Comparison of ENCODE assay signal across 22 cellular contexts in genomic region chr22:19798825-19799224, GRCh38. TPM values are rescaled to one million over a fixed set of nuclear protein-coding genes. Genes with fewer than 3 reads are reported as not detected.
A peak's percentile ranks its signal among the peaks of the same experiment; 100 is the strongest.
DNase-seq lines count a peak whose midpoint lies in the region; ATAC-seq, FAIRE-seq and TF ChIP-seq lines count a peak whose summit lies in the region.
"Had no signal": no experiment of that assay in that cellular context is flagged by ENCODE, and none has a peak within 500 bp of the region (broad histone marks: within the 10 kb centered on the region; RNA-seq: fewer than 3 reads in every experiment).

No MANE protein-coding gene starts in this region.

- H3K27ac ChIP-seq in SJSA1 (peak overlapping the region; percentile 28), HepG2 (ENCODE audit: extremely low read length, insufficient read depth, low read length) (no peak overlapping the region), suprapubic skin (peak overlapping the region; percentile 18)
- H3K27ac ChIP-seq: 22Rv1, VCaP had no signal

- H3K79me2 ChIP-seq in HepG2 (ENCODE audit: insufficient read depth, low read length): no peaks in the 10 kb centered on the region

- H4K20me1 ChIP-seq in HepG2 (ENCODE audit: insufficient read depth, low read length): no peaks in the 10 kb centered on the region

- TF ChIP-seq CTCF in HepG2 (CRISPR knock-in tag; IDR thresholded peaks at IDR 0.05): peak; percentile 26; the same call in 1 of the 2 replicates
- no peak for TF ChIP-seq CTCF in suprapubic skin (IDR thresholded peaks at IDR 0.05)

- H3K9ac ChIP-seq in HepG2 (ENCODE audit: insufficient read depth, low read depth, low read length): no peak overlapping the region

- H3K4me1 ChIP-seq in SJSA1 (replicated peaks): peaks cover 26% of the 10 kb centered on the region
- H3K4me1 ChIP-seq in HepG2 (ENCODE audit: insufficient read depth, low read length): no peaks in the 10 kb centered on the region
- H3K4me1 ChIP-seq in suprapubic skin: peaks cover 52% of the 10 kb centered on the region

- BruUV-seq in HepG2 (replicated peaks; lab: Mats Ljungman, UMichigan): no TSS peak

- peaks cover 6% of the 10 kb centered on the region; the same call in 1 of the 2 replicates for H3K36me3 ChIP-seq in SJSA1
- no peaks in the 10 kb centered on the region for H3K36me3 ChIP-seq in HepG2 (replicated peaks in 1 of 2; ENCODE audit: control insufficient read depth in 1 of 2, insufficient read depth in 2 of 2, low read length in 2 of 2)
- H3K36me3 ChIP-seq in suprapubic skin: no peaks in the 10 kb centered on the region

- CTCF ChIA-PET in HepG2 (lab: Yijun Ruan, JAX; ENCODE audit: low intra/inter-chr PET ratio, low total read pairs): no interaction called here

- peak; percentile 49 for ATAC-seq in HepG2

- no peaks in the 10 kb centered on the region for H3K9me3 ChIP-seq in SJSA1 (replicated peaks)
- H3K9me3 ChIP-seq in HepG2 (ENCODE audit: low read length): no peaks in the 10 kb centered on the region
- no peaks in the 10 kb centered on the region for H3K9me3 ChIP-seq in suprapubic skin

- POLR2A ChIA-PET in HepG2 (lab: Yijun Ruan, JAX): no interaction called here

- DNase-seq in DMS 273 (lab: John Stamatoyannopoulos, UW; ENCODE audit: unreplicated experiment): peak; percentile 47
- no peak for DNase-seq in DMS 273 treated with DMSO at 0.1 percent for 48 hours (lab: John Stamatoyannopoulos, UW)
- no peak for DNase-seq in SJSA1 (ENCODE audit: low read depth in 1 of 2, low spot score in 2 of 2)
- DNase-seq in HepG2 (ENCODE audit: low spot score): no peak
- peak in 1 of 2 donors; percentile 64 for DNase-seq in suprapubic skin (ENCODE audit: low spot score in 2 of 2)
- DNase-seq in activated CD4-positive, CD25-positive, alpha-beta regulatory T cell (lab: John Stamatoyannopoulos, UW): no peak
- DNase-seq in mesenteric fat pad (ENCODE audit: low spot score): no peak
- DNase-seq in medulla oblongata (ENCODE audit: extremely low spot score): no peak
- DNase-seq: caudate nucleus; naive B cell; NCI-H1048; NCI-H187; NCI-H526; occipital lobe; stimulated activated CD4-positive, alpha-beta T cell treated with anti-CD3 and anti-CD28 coated beads, Interleukin-12 subunit alpha, Interleukin-12 subunit beta, amount 100 ng/mL, for 4 hours; stimulated activated CD4-positive, alpha-beta T cell treated with anti-CD3 and anti-CD28 coated beads, Interleukin-4, amount 100 ng/mL, for 4 hours; stimulated activated naive CD4-positive, alpha-beta T cell had no signal

- TF ChIP-seq POLR2A in HepG2 (IDR thresholded peaks at IDR 0.05; ENCODE audit: insufficient read depth in 1 of 2, low read depth in 2 of 2, low read length in 2 of 2): no peak
- no peak for TF ChIP-seq POLR2A in suprapubic skin (IDR thresholded peaks at IDR 0.05)

- TF ChIP-seq EP300 in HepG2 (IDR thresholded peaks at IDR 0.05; ENCODE audit: low read depth in 2 of 2, low read length in 2 of 2) (no peak), HepG2 (CRISPR knock-in tag; IDR thresholded peaks at IDR 0.05; ENCODE audit: borderline replicate concordance) (no peak), suprapubic skin (IDR thresholded peaks at IDR 0.05) (no peak)

- in situ Hi-C loops in HepG2 (cut with HindIII; ENCODE audit: extremely low pct_ligation_motif_present, low pct_unique_long_range_greater_than_20kb): no loop called here

- H3K27me3 ChIP-seq in SJSA1 (replicated peaks) (no peaks in the 10 kb centered on the region), HepG2 (ENCODE audit: control insufficient read depth in 1 of 2, insufficient read depth in 2 of 2, low read length in 2 of 2) (no peaks in the 10 kb centered on the region), suprapubic skin (no peaks in the 10 kb centered on the region)

- no peak overlapping the region for H3K4me2 ChIP-seq in HepG2 (ENCODE audit: low read depth, low read length)

- TF ChIP-seq RAD21 in HepG2 (CRISPR knock-in tag; IDR thresholded peaks at IDR 0.05): no peak

- H2AFZ ChIP-seq in HepG2 (ENCODE audit: low read length): no peak overlapping the region

- no peak overlapping the region for H3K4me3 ChIP-seq in SJSA1
- H3K4me3 ChIP-seq in HepG2 (replicated peaks in 1 of 3; ENCODE audit: insufficient read depth in 1 of 3, low read depth in 2 of 3, low read length in 3 of 3): no peak overlapping the region
- no peak overlapping the region for H3K4me3 ChIP-seq in suprapubic skin

- FAIRE-seq in HepG2 (lab: Jason Lieb, UNC): no peak
- FAIRE-seq: endometrium, GM12891, keratinocyte had no signal

- 40% methylated on average over 4 of the region's 8 CpGs for WGBS in HepG2 (ENCODE audit: low lambda C conversion rate)
- WGBS in suprapubic skin: 64% methylated on average over 4 of the region's 8 CpGs

- intact Hi-C loops in HepG2 (cut with micrococcal nuclease; ENCODE audit: unreplicated experiment): no loop called here

RNA-seq across cellular contexts. Expression of gene TBX1, which starts 38.2 kb away (rescaled TPM):
- 0.31 and 0.61 TPM in 2 replicates for total RNA-seq in SJSA1 (2014; rRNA removed; shearing (Covaris generic))
- total RNA-seq in HepG2 (2016; rRNA removed; fragmentation: Illumina TruSeq; extraction: Trizol) (not detected in 2 replicates), suprapubic skin (1 to 10 TPM; 1.6 to 7.0 (median 4.8) TPM), mesenteric fat pad (3.0 TPM)
- total RNA-seq in HepG2 (2016; cell fraction: cytosol; rRNA removed; fragmentation: Illumina TruSeq; extraction: Trizol; ENCODE audit: low read depth): not detected in 2 replicates
- total RNA-seq in HepG2 (2016; cell fraction: insoluble cytoplasmic fraction; rRNA removed; fragmentation: Illumina TruSeq; extraction: Trizol): not detected in 2 replicates
- total RNA-seq in HepG2 (2016; cell fraction: membrane; rRNA removed; fragmentation: Illumina TruSeq; extraction: Trizol): not detected in 2 replicates
- not detected in 2 replicates for total RNA-seq in HepG2 (2016; cell fraction: nucleus; rRNA removed; fragmentation: Illumina TruSeq; extraction: Trizol)
- polyA plus RNA-seq in HepG2 (2011; rRNA removed): not detected in 2 replicates
- 0.03 TPM in 1 of 2 replicates, not detected in the other for polyA plus RNA-seq in HepG2 (2011; cell fraction: cytosol; rRNA removed)
- 0.23 TPM in 1 of 2 replicates, not detected in the other for polyA plus RNA-seq in HepG2 (2011; cell fraction: nucleus; rRNA removed)
- polyA plus RNA-seq in HepG2 (2012): not detected in 2 replicates
- not detected in 2 replicates for polyA plus RNA-seq in HepG2 (2016; cell fraction: cytosol; fragmentation: Illumina TruSeq; extraction: Trizol; ENCODE audit: low read depth)
- not detected in 2 replicates for polyA plus RNA-seq in HepG2 (2016; cell fraction: insoluble cytoplasmic fraction; fragmentation: Illumina TruSeq; extraction: Trizol; ENCODE audit: low read depth)
- 0.08 TPM in 1 of 2 replicates, not detected in the other for polyA plus RNA-seq in HepG2 (2016; cell fraction: membrane; fragmentation: Illumina TruSeq; extraction: Trizol; ENCODE audit: low read depth)
- not detected in 2 replicates for polyA plus RNA-seq in HepG2 (2016; cell fraction: nucleus; fragmentation: Illumina TruSeq; extraction: Trizol; ENCODE audit: insufficient read depth, low read depth)
- polyA minus RNA-seq in HepG2 (2011; rRNA and poly(A)+ RNA removed; ENCODE audit: low replicate concordance): not detected in 2 replicates
- polyA minus RNA-seq in HepG2 (2011; cell fraction: cytosol; rRNA and poly(A)+ RNA removed): not detected in 2 replicates
- not detected in 2 replicates for polyA minus RNA-seq in HepG2 (2011; cell fraction: nucleus; rRNA and poly(A)+ RNA removed)

RNA-seq across cellular contexts. Expression of gene GNB1L, which starts 55.8 kb away (rescaled TPM):
- total RNA-seq in SJSA1 (2014; rRNA removed; shearing (Covaris generic)): 12.2 and 17.7 TPM in 2 replicates
- total RNA-seq in HepG2 (2016; rRNA removed; fragmentation: Illumina TruSeq; extraction: Trizol) (7.4 and 7.7 TPM in 2 replicates), suprapubic skin (10 to 100 TPM in 3 of 4 donors, 1 to 10 TPM in 1; 6.3 to 14.6 (median 10.9) TPM), mesenteric fat pad (4.2 TPM)
- 2.1 and 3.2 TPM in 2 replicates for total RNA-seq in HepG2 (2016; cell fraction: cytosol; rRNA removed; fragmentation: Illumina TruSeq; extraction: Trizol; ENCODE audit: low read depth)
- 7.8 and 8.7 TPM in 2 replicates for total RNA-seq in HepG2 (2016; cell fraction: insoluble cytoplasmic fraction; rRNA removed; fragmentation: Illumina TruSeq; extraction: Trizol)
- total RNA-seq in HepG2 (2016; cell fraction: membrane; rRNA removed; fragmentation: Illumina TruSeq; extraction: Trizol): 4.1 and 4.4 TPM in 2 replicates
- 4.8 and 5.3 TPM in 2 replicates for total RNA-seq in HepG2 (2016; cell fraction: nucleus; rRNA removed; fragmentation: Illumina TruSeq; extraction: Trizol)
- 2.1 and 2.5 TPM in 2 replicates for polyA plus RNA-seq in HepG2 (2011; rRNA removed)
- polyA plus RNA-seq in HepG2 (2011; cell fraction: cytosol; rRNA removed): 1.7 and 3.9 TPM in 2 replicates
- 4.7 and 6.8 TPM in 2 replicates for polyA plus RNA-seq in HepG2 (2011; cell fraction: nucleus; rRNA removed)
- polyA plus RNA-seq in HepG2 (2012): 2.4 and 4.1 TPM in 2 replicates
- polyA plus RNA-seq in HepG2 (2016; cell fraction: cytosol; fragmentation: Illumina TruSeq; extraction: Trizol; ENCODE audit: low read depth): 1.7 and 2.3 TPM in 2 replicates
- 5.9 and 6.5 TPM in 2 replicates for polyA plus RNA-seq in HepG2 (2016; cell fraction: insoluble cytoplasmic fraction; fragmentation: Illumina TruSeq; extraction: Trizol; ENCODE audit: low read depth)
- polyA plus RNA-seq in HepG2 (2016; cell fraction: membrane; fragmentation: Illumina TruSeq; extraction: Trizol; ENCODE audit: low read depth): 2.8 and 3.1 TPM in 2 replicates
- 4.2 and 7.0 TPM in 2 replicates for polyA plus RNA-seq in HepG2 (2016; cell fraction: nucleus; fragmentation: Illumina TruSeq; extraction: Trizol; ENCODE audit: insufficient read depth, low read depth)
- 2.4 and 4.9 TPM in 2 replicates for polyA minus RNA-seq in HepG2 (2011; rRNA and poly(A)+ RNA removed; ENCODE audit: low replicate concordance)
- 1.7 and 2.4 TPM in 2 replicates for polyA minus RNA-seq in HepG2 (2011; cell fraction: cytosol; rRNA and poly(A)+ RNA removed)
- 0.75 and 1.8 TPM in 2 replicates for polyA minus RNA-seq in HepG2 (2011; cell fraction: nucleus; rRNA and poly(A)+ RNA removed)

RNA-seq across cellular contexts. Expression of gene RTL10, which starts 55.8 kb away (rescaled TPM):
- 11.5 and 11.7 TPM in 2 replicates for total RNA-seq in SJSA1 (2014; rRNA removed; shearing (Covaris generic))
- total RNA-seq in HepG2 (2016; rRNA removed; fragmentation: Illumina TruSeq; extraction: Trizol) (14.1 and 17.6 TPM in 2 replicates), suprapubic skin (10 to 100 TPM; 21.8 to 46.2 (median 32.4) TPM), mesenteric fat pad (8.4 TPM)
- 2.4 and 2.6 TPM in 2 replicates for total RNA-seq in HepG2 (2016; cell fraction: cytosol; rRNA removed; fragmentation: Illumina TruSeq; extraction: Trizol; ENCODE audit: low read depth)
- total RNA-seq in HepG2 (2016; cell fraction: insoluble cytoplasmic fraction; rRNA removed; fragmentation: Illumina TruSeq; extraction: Trizol): 10.3 and 13.8 TPM in 2 replicates
- 6.4 and 6.7 TPM in 2 replicates for total RNA-seq in HepG2 (2016; cell fraction: membrane; rRNA removed; fragmentation: Illumina TruSeq; extraction: Trizol)
- 15.1 and 15.3 TPM in 2 replicates for total RNA-seq in HepG2 (2016; cell fraction: nucleus; rRNA removed; fragmentation: Illumina TruSeq; extraction: Trizol)
- 15.8 and 18.2 TPM in 2 replicates for polyA plus RNA-seq in HepG2 (2011; rRNA removed)
- polyA plus RNA-seq in HepG2 (2011; cell fraction: cytosol; rRNA removed): 8.3 and 9.5 TPM in 2 replicates
- 47.3 and 53.1 TPM in 2 replicates for polyA plus RNA-seq in HepG2 (2011; cell fraction: nucleus; rRNA removed)
- 11.3 and 11.9 TPM in 2 replicates for polyA plus RNA-seq in HepG2 (2012)
- 1.3 and 1.5 TPM in 2 replicates for polyA plus RNA-seq in HepG2 (2016; cell fraction: cytosol; fragmentation: Illumina TruSeq; extraction: Trizol; ENCODE audit: low read depth)
- polyA plus RNA-seq in HepG2 (2016; cell fraction: insoluble cytoplasmic fraction; fragmentation: Illumina TruSeq; extraction: Trizol; ENCODE audit: low read depth): 8.2 and 12.3 TPM in 2 replicates
- 2.5 and 3.1 TPM in 2 replicates for polyA plus RNA-seq in HepG2 (2016; cell fraction: membrane; fragmentation: Illumina TruSeq; extraction: Trizol; ENCODE audit: low read depth)
- polyA plus RNA-seq in HepG2 (2016; cell fraction: nucleus; fragmentation: Illumina TruSeq; extraction: Trizol; ENCODE audit: insufficient read depth, low read depth): 23.5 and 25.4 TPM in 2 replicates
- polyA minus RNA-seq in HepG2 (2011; rRNA and poly(A)+ RNA removed; ENCODE audit: low replicate concordance): 46.0 and 112 TPM in 2 replicates
- 8.4 and 10.0 TPM in 2 replicates for polyA minus RNA-seq in HepG2 (2011; cell fraction: cytosol; rRNA and poly(A)+ RNA removed)
- polyA minus RNA-seq in HepG2 (2011; cell fraction: nucleus; rRNA and poly(A)+ RNA removed): 21.9 and 23.7 TPM in 2 replicates
